ENCODE assay signal across 31 cellular contexts in genomic region chr1:244271909-244272308, GRCh38.
DNase-seq lines count a peak whose midpoint lies in the region; ATAC-seq, FAIRE-seq and TF ChIP-seq lines count a peak whose summit lies in the region.
"Had no signal": no experiment of that assay in that cellular context is flagged by ENCODE, and none has a peak within 500 bp of the region (broad histone marks: within the 10 kb centered on the region; RNA-seq: fewer than 3 reads in every experiment).

No MANE protein-coding gene starts in this region.

- H3K27me3 ChIP-seq in endothelial cell of umbilical vein (ENCODE audit: control insufficient read depth in 2 of 2, insufficient read depth in 2 of 2, low read length in 2 of 2) (no peaks in the 10 kb centered on the region), stomach smooth muscle (ENCODE audit: control insufficient read depth in 1 of 2, insufficient read depth in 2 of 2, low read length in 2 of 2) (no peaks in the 10 kb centered on the region)
- H3K27me3 ChIP-seq: BLaER1 treated with 17β-estradiol and CSF1 and Interleukin-3, amounts not matched to agents 10 nM and 100 nM; esophagus muscularis mucosa; MG63; Peyer's patch had no signal

- H3K4me3 ChIP-seq in endothelial cell of umbilical vein (replicated peaks in 1 of 3; ENCODE audit: insufficient read depth in 1 of 3, low read depth in 1 of 3, low read length in 3 of 3) (no peak overlapping the region), stomach smooth muscle (ENCODE audit: low read length in 2 of 2) (no peak overlapping the region)
- H3K4me3 ChIP-seq: BLaER1 treated with 17β-estradiol and CSF1 and Interleukin-3, amounts not matched to agents 10 nM and 100 nM; esophagus muscularis mucosa; HAP-1; lung; MG63; Peyer's patch had no signal

- no peaks in the 10 kb centered on the region for H3K36me3 ChIP-seq in endothelial cell of umbilical vein (ENCODE audit: control insufficient read depth in 2 of 2, extremely low read depth in 1 of 2, insufficient read depth in 2 of 2, low read length in 2 of 2)
- no peaks in the 10 kb centered on the region for H3K36me3 ChIP-seq in stomach smooth muscle (ENCODE audit: control insufficient read depth in 2 of 2, insufficient read depth in 2 of 2, low read length in 2 of 2)
- H3K36me3 ChIP-seq: BLaER1 treated with 17β-estradiol and CSF1 and Interleukin-3, amounts not matched to agents 10 nM and 100 nM; esophagus muscularis mucosa; HAP-1; MG63; Peyer's patch had no signal

- H3K27me3 Mint-ChIP-seq in activated naive CD4-positive, alpha-beta T cell treated with anti-CD3 and anti-CD28 coated beads for 36 hours (ENCODE audit: low read depth), result no peaks in the 10 kb centered on the region
- H3K27me3 Mint-ChIP-seq in stimulated activated memory B cell treated with anti-CD40 and anti-IgM and Interleukin-4, amounts not matched to agents 10 μg/mL and 1 μg/mL and 100 μg/mL, for 72 hours, result no peaks in the 10 kb centered on the region
- H3K27me3 Mint-ChIP-seq: activated naive CD8-positive, alpha-beta T cell treated with anti-CD3 and anti-CD28 coated beads, Interleukin-2, amount 10 ng/mL, durations not matched to agents 7 days and 5 days; central memory CD8-positive, alpha-beta T cell had no signal

- peak overlapping the region; percentile 48 for H3K27ac ChIP-seq in C4-2B
- peak overlapping the region; percentile 58 for H3K27ac ChIP-seq in endothelial cell of umbilical vein (ENCODE audit: insufficient read depth, low read depth, low read length)
- peak overlapping the region; percentile 67 for H3K27ac ChIP-seq in stomach smooth muscle (ENCODE audit: low read length)
- H3K27ac ChIP-seq: HL-60, KMS-11 had no signal

- DNase-seq in amniotic epithelial cell (ENCODE audit: low read depth), result peak; percentile 15
- DNase-seq in endothelial cell of umbilical vein (ENCODE audit: low read depth, low spot score), result no peak
- no peak for DNase-seq in activated T-cell treated with anti-CD3 and anti-CD28 coated beads, Interleukin-2, amount 50 U/mL, for 1 hour
- DNase-seq in activated naive CD4-positive, alpha-beta T cell treated with anti-CD3 and anti-CD28 coated beads for 36 hours, result no peak
- DNase-seq: activated CD4-positive, alpha-beta T cell treated with anti-CD3 and anti-CD28 coated beads for 4 hours; activated CD8-positive, alpha-beta T cell treated with anti-CD3 and anti-CD28 coated beads, Interleukin-2, amount 10 ng/mL, durations not matched to agents 7 days and 5 days; activated effector memory CD4-positive, alpha-beta T cell treated with anti-CD3 and anti-CD28 coated beads, Interleukin-2, amount 50 U/mL, for 16 hours; activated naive CD8-positive, alpha-beta T cell treated with anti-CD3 and anti-CD28 coated beads, Interleukin-2, amount 10 ng/mL, durations not matched to agents 7 days and 5 days; dermis blood vessel endothelial cell; foreskin melanocyte; natural killer cell; NCI-H1105 treated with DMSO at 0.1 percent for 48 hours; NCI-H187 treated with DMSO at 0.1 percent for 48 hours; NCI-H526; Peyer's patch; SIG-M5 had no signal

- H3K27ac Mint-ChIP-seq in activated naive CD4-positive, alpha-beta T cell treated with anti-CD3 and anti-CD28 coated beads for 36 hours, result no peak overlapping the region
- no peak overlapping the region for H3K27ac Mint-ChIP-seq in stimulated activated memory B cell treated with anti-CD40 and anti-IgM and Interleukin-4, amounts not matched to agents 10 μg/mL and 1 μg/mL and 100 μg/mL, for 72 hours
- H3K27ac Mint-ChIP-seq: activated CD8-positive, alpha-beta T cell treated with anti-CD3 and anti-CD28 coated beads, Interleukin-2, amount 10 ng/mL, durations not matched to agents 7 days and 5 days; activated naive CD8-positive, alpha-beta T cell treated with anti-CD3 and anti-CD28 coated beads, Interleukin-2, amount 10 ng/mL, durations not matched to agents 7 days and 5 days; stimulated activated effector memory CD8-positive, alpha-beta T cell treated with anti-CD3 and anti-CD28 coated beads, Interleukin-12 subunit alpha, Interleukin-12 subunit beta, amount 100 ng/mL, for 72 hours had no signal

- dilution Hi-C loops in endothelial cell of umbilical vein (cut with MboI; ENCODE audit: extremely low pct_ligation_motif_present, low sequenced_read_pairs), result no loop called here

- no peak for ATAC-seq in HG03439 (IDR thresholded peaks at IDR 0.05; ENCODE audit: unreplicated experiment)
- ATAC-seq in stimulated activated memory B cell treated with anti-CD40 and anti-IgM and Interleukin-4, amounts not matched to agents 10 μg/mL and 1 μg/mL and 100 μg/mL, for 72 hours, result no peak
- ATAC-seq: natural killer cell; stimulated activated effector memory CD8-positive, alpha-beta T cell treated with anti-CD3 and anti-CD28 coated beads, Interleukin-12 subunit alpha, Interleukin-12 subunit beta, amount 100 ng/mL, for 72 hours had no signal

- POLR2A ChIA-PET in endothelial cell of umbilical vein (lab: Charles Lee), result interaction anchor here (1.2 to 1.3 kb wide), 2 partner anchors 221 to 224 kb away, joined by 3 to 5 read pairs; partner anchors contain the start of gene ZBTB18

- no peaks in the 10 kb centered on the region for H3K79me2 ChIP-seq in endothelial cell of umbilical vein (ENCODE audit: control insufficient read depth, insufficient read depth, low read length)

- CTCF ChIA-PET in endothelial cell of umbilical vein (lab: Charles Lee), result interaction anchor here (0.7 to 3.1 kb wide), 15 partner anchors 45 to 928 kb away, joined by 3 to 37 read pairs (median 4); partner anchors contain the start of gene ZBTB18
- CTCF ChIA-PET in activated naive CD4-positive, alpha-beta T cell treated with anti-CD3 and anti-CD28 coated beads for 36 hours (lab: Charles Lee), result interaction anchor here (0.9 to 3.1 kb wide), 6 partner anchors 11 to 929 kb away, joined by 3 to 13 read pairs (median 6); no protein-coding TSS in a partner anchor

- H3K36me3 Mint-ChIP-seq in activated naive CD4-positive, alpha-beta T cell treated with anti-CD3 and anti-CD28 coated beads for 36 hours (ENCODE audit: low read depth), result no peaks in the 10 kb centered on the region
- H3K36me3 Mint-ChIP-seq in stimulated activated memory B cell treated with anti-CD40 and anti-IgM and Interleukin-4, amounts not matched to agents 10 μg/mL and 1 μg/mL and 100 μg/mL, for 72 hours, result no peaks in the 10 kb centered on the region
- H3K36me3 Mint-ChIP-seq: activated naive CD8-positive, alpha-beta T cell treated with anti-CD3 and anti-CD28 coated beads, Interleukin-2, amount 10 ng/mL, durations not matched to agents 7 days and 5 days; natural killer cell; stimulated activated effector memory CD8-positive, alpha-beta T cell treated with anti-CD3 and anti-CD28 coated beads, Interleukin-12 subunit alpha, Interleukin-12 subunit beta, amount 100 ng/mL, for 72 hours had no signal

- FAIRE-seq in endothelial cell of umbilical vein (lab: Jason Lieb, UNC), result no peak
- FAIRE-seq: astrocyte, GM12891 had no signal

- no peaks in the 10 kb centered on the region for H4K20me1 ChIP-seq in endothelial cell of umbilical vein (replicated peaks; ENCODE audit: control insufficient read depth, extremely low read depth, insufficient read depth, low read length)
- H4K20me1 ChIP-seq: BLaER1 treated with 17β-estradiol and CSF1 and Interleukin-3, amounts not matched to agents 10 nM and 100 nM had no signal

- H3K4me1 Mint-ChIP-seq in activated naive CD4-positive, alpha-beta T cell treated with anti-CD3 and anti-CD28 coated beads for 36 hours (ENCODE audit: low read depth), result no peaks in the 10 kb centered on the region
- no peaks in the 10 kb centered on the region for H3K4me1 Mint-ChIP-seq in stimulated activated memory B cell treated with anti-CD40 and anti-IgM and Interleukin-4, amounts not matched to agents 10 μg/mL and 1 μg/mL and 100 μg/mL, for 72 hours

- intact Hi-C loops in endothelial cell of umbilical vein (cut with micrococcal nuclease), result loop anchor here (2.0 to 5.0 kb wide), 5 partner anchors 51 to 799 kb away; no protein-coding TSS in a partner anchor
- intact Hi-C loops in activated naive CD4-positive, alpha-beta T cell treated with anti-CD3 and anti-CD28 coated beads for 36 hours (cut with micrococcal nuclease), result loop anchor here (2.0 to 10.0 kb wide), 4 partner anchors 155 to 1807 kb away; no protein-coding TSS in a partner anchor

- BruUV-seq in endothelial cell of umbilical vein (replicated peaks; lab: Mats Ljungman, UMichigan), result no TSS peak

- H3K9ac ChIP-seq in endothelial cell of umbilical vein (replicated peaks; ENCODE audit: extremely low read depth, insufficient read depth, low read length), result no peak overlapping the region
- no peak overlapping the region for H3K9ac ChIP-seq in stomach smooth muscle (ENCODE audit: low read length in 2 of 2)
- H3K9ac ChIP-seq: KMS-11 had no signal

- TF ChIP-seq CTCF in C4-2B (conservative IDR thresholded peaks at IDR 0.05) (no peak), endothelial cell of umbilical vein (IDR thresholded peaks at IDR 0.05; ENCODE audit: extremely low read depth in 1 of 2, insufficient read depth in 1 of 2, low read depth in 1 of 2, low read length in 2 of 2) (no peak)

- H3K4me3 Mint-ChIP-seq in activated naive CD4-positive, alpha-beta T cell treated with anti-CD3 and anti-CD28 coated beads for 36 hours, result no peak overlapping the region
- H3K4me3 Mint-ChIP-seq in stimulated activated memory B cell treated with anti-CD40 and anti-IgM and Interleukin-4, amounts not matched to agents 10 μg/mL and 1 μg/mL and 100 μg/mL, for 72 hours, result no peak overlapping the region
- H3K4me3 Mint-ChIP-seq: activated CD8-positive, alpha-beta T cell treated with anti-CD3 and anti-CD28 coated beads, Interleukin-2, amount 10 ng/mL, durations not matched to agents 7 days and 5 days; activated naive CD8-positive, alpha-beta T cell treated with anti-CD3 and anti-CD28 coated beads, Interleukin-2, amount 10 ng/mL, durations not matched to agents 7 days and 5 days; central memory CD8-positive, alpha-beta T cell; natural killer cell; stimulated activated effector memory CD8-positive, alpha-beta T cell treated with anti-CD3 and anti-CD28 coated beads, Interleukin-12 subunit alpha, Interleukin-12 subunit beta, amount 100 ng/mL, for 72 hours had no signal

- H3K9me3 ChIP-seq in endothelial cell of umbilical vein (replicated peaks; ENCODE audit: control insufficient read depth, insufficient read depth, low read length), result no peaks in the 10 kb centered on the region
- peaks cover 5% of the 10 kb centered on the region in 2 donors for H3K9me3 ChIP-seq in stomach smooth muscle (ENCODE audit: control insufficient read depth in 2 of 2, low read length in 2 of 2)
- H3K9me3 ChIP-seq: HAP-1 had no signal

- no peak overlapping the region for H3K4me2 ChIP-seq in endothelial cell of umbilical vein (ENCODE audit: insufficient read depth, low read length)
- H3K4me2 ChIP-seq: KMS-11 had no signal

- peaks cover 21% of the 10 kb centered on the region for H3K4me1 ChIP-seq in endothelial cell of umbilical vein (ENCODE audit: control insufficient read depth, extremely low read depth, insufficient read depth, low read length)
- peaks cover 15% of the 10 kb centered on the region for H3K4me1 ChIP-seq in stomach smooth muscle (ENCODE audit: control insufficient read depth, insufficient read depth, low read length)
- H3K4me1 ChIP-seq: Peyer's patch had no signal

- no peaks in the 10 kb centered on the region for H3K9me1 ChIP-seq in endothelial cell of umbilical vein (replicated peaks; ENCODE audit: control insufficient read depth, extremely low read depth, insufficient read depth, low read length)

- H3K9me3 Mint-ChIP-seq in activated naive CD4-positive, alpha-beta T cell treated with anti-CD3 and anti-CD28 coated beads for 36 hours, result peaks cover 9% of the 10 kb centered on the region
- peaks cover 9% of the 10 kb centered on the region for H3K9me3 Mint-ChIP-seq in stimulated activated memory B cell treated with anti-CD40 and anti-IgM and Interleukin-4, amounts not matched to agents 10 μg/mL and 1 μg/mL and 100 μg/mL, for 72 hours
- H3K9me3 Mint-ChIP-seq: stimulated activated effector memory CD8-positive, alpha-beta T cell treated with anti-CD3 and anti-CD28 coated beads, Interleukin-12 subunit alpha, Interleukin-12 subunit beta, amount 100 ng/mL, for 72 hours had no signal

- no peak for TF ChIP-seq POLR2A in endothelial cell of umbilical vein (IDR thresholded peaks at IDR 0.05; ENCODE audit: low read depth, low read length)

- H2AFZ ChIP-seq in endothelial cell of umbilical vein (ENCODE audit: low read depth, low read length), result no peak overlapping the region
